ENCODE assay signal across 1 cellular context in the genomic region with DNA sequence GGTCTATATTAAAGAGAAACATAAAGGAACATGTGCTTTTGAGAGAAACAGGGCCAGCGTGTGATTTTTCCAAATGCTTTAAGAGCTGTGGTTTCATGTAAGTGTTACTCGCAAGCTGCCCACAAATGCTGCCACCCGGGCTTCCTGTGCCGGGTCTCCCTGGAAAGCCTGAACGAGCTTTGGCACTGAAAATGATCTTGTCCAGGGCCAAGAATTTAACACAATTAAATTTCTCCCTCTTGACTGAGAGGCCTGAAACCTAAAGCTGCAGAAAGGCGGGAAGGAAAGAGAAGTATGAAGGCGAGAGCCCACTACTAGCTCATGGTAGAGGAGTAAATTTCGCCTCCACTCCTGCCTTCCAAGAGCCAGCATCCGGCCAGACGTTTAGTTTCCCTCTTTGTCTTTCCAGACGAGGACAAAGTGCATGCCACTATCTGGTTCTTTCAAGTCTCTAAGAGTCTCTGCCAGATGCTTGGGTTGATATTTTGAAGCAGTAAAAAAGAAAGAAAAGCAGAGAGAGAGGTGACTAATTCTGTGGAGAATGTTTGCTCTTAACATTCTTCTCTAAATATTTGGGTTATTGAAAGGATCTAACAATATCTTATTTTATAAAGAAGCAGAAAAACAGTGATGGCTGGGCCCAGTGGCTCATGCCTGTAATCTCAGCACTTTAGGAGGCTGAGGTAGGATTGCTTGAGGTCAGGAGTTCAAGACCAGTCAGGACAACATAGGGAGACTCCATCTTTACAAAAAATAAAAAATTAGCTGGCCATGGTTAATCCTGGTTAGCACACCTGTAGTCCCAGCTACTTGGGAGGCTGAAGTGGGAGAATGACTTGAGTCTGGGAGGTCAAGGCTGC.
TF ChIP-seq lines count a peak whose summit lies in the region.

No MANE protein-coding gene starts in this region.

TF ChIP-seq in A549, 52 proteins besides CTCF, POLR2A, EP300 and RAD21 (continued from another document):
- TF ChIP-seq, protein P1, sequence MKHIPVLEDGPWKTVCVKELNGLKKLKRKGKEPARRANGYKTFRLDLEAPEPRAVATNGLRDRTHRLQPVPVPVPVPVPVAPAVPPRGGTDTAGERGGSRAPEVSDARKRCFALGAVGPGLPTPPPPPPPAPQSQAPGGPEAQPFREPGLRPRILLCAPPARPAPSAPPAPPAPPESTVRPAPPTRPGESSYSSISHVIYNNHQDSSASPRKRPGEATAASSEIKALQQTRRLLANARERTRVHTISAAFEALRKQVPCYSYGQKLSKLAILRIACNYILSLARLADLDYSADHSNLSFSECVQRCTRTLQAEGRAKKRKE (CRISPR knock-in tag; IDR thresholded peaks at IDR 0.05; ENCODE audit: low read depth) = 0 out of 2 replicates have a peak, but pooled peaks have one; percentile 44
- TF ChIP-seq ZSCAN20 (CRISPR knock-in tag; IDR thresholded peaks at IDR 0.05) = no peak
- TF ChIP-seq CEBPB (IDR thresholded peaks at IDR 0.05) = 0 out of 4 replicates have a peak, but pooled peaks of 1 of the 2 experiments have one; percentile 8
- TF ChIP-seq FOSL2 (IDR thresholded peaks at IDR 0.05) = peak; percentile 59; the same call in 1 of the 2 replicates
- peak; percentile 70 for TF ChIP-seq FOSL2 (CRISPR knock-in tag; IDR thresholded peaks at IDR 0.05)
- peak; percentile 51; the same call in 1 of the 2 replicates for TF ChIP-seq GATA3 (IDR thresholded peaks at IDR 0.05; ENCODE audit: borderline replicate concordance)
